ENCODE assay signal across 26 cellular contexts in the genomic region with DNA sequence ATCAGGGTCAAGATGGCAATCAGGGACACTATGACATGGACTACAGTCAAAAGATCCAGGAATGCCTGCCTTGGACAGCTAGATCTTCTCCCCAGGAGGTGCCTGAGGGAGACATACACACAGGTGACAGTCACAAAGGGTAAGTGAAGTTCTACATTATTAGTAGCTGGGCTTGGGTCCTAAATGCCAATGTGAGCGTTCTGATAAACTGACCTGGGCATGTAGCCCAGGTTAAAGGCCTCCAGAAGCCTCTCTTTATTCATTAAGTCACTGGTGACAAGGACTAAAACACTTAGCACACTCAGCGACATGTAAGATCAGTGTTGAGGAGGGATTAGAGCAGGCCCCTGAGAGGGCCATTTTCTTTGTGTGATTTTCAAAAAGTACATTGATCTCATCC. TPM values are rescaled to one million over a fixed set of nuclear protein-coding genes. Genes with fewer than 3 reads are reported as not detected.
DNase-seq lines count a peak whose midpoint lies in the region; ATAC-seq, FAIRE-seq and TF ChIP-seq lines count a peak whose summit lies in the region.
"Had no signal": no experiment of that assay in that cellular context is flagged by ENCODE, and none has a peak within 500 bp of the region (broad histone marks: within the 10 kb centered on the region; RNA-seq: fewer than 3 reads in every experiment).

No MANE protein-coding gene starts in this region.

- H3K27ac ChIP-seq in right atrium auricular region: no peak overlapping the region
- H3K27ac ChIP-seq in liver (ENCODE audit: low read depth in 1 of 2, low read length in 2 of 2): peak overlapping the region; percentile 9 to 32
- no peak overlapping the region for H3K27ac ChIP-seq in HepG2 (ENCODE audit: extremely low read length, insufficient read depth, low read length)
- H3K27ac ChIP-seq in right lobe of liver: peak overlapping the region; percentile 43 to 88 (median 51)
- H3K27ac ChIP-seq: A549; BLaER1 treated with 17β-estradiol and CSF1 and Interleukin-3, amounts not matched to agents 10 nM and 100 nM; GM23248 had no signal

- no peak for TF ChIP-seq RAD21 in liver (IDR thresholded peaks at IDR 0.05)
- no peak for TF ChIP-seq RAD21 in HepG2 (CRISPR knock-in tag; IDR thresholded peaks at IDR 0.05)

- H3K9ac ChIP-seq in liver (ENCODE audit: low read depth in 1 of 2, low read length in 2 of 2) (no peak overlapping the region), HepG2 (ENCODE audit: insufficient read depth, low read depth, low read length) (no peak overlapping the region)
- H3K9ac ChIP-seq: BLaER1 treated with 17β-estradiol and CSF1 and Interleukin-3, amounts not matched to agents 10 nM and 100 nM; GM23248 had no signal

- H3K9me3 ChIP-seq in right atrium auricular region (no peaks in the 10 kb centered on the region), liver (ENCODE audit: control insufficient read depth in 4 of 4, low read length in 3 of 4) (no peaks in the 10 kb centered on the region), HepG2 (ENCODE audit: low read length) (no peaks in the 10 kb centered on the region), right lobe of liver (no peaks in the 10 kb centered on the region)
- H3K9me3 ChIP-seq: A549, BE2C had no signal

- CTCF ChIA-PET in HepG2 (lab: Yijun Ruan, JAX; ENCODE audit: low intra/inter-chr PET ratio, low total read pairs): no interaction called here

- TF ChIP-seq POLR2A in HepG2 (IDR thresholded peaks at IDR 0.05; ENCODE audit: insufficient read depth in 1 of 2, low read depth in 2 of 2, low read length in 2 of 2) (no peak), right lobe of liver (IDR thresholded peaks at IDR 0.05) (no peak)

- no peak for TF ChIP-seq EP300 in HepG2 (IDR thresholded peaks at IDR 0.05; ENCODE audit: low read depth in 2 of 2, low read length in 2 of 2)
- no peak for TF ChIP-seq EP300 in HepG2 (CRISPR knock-in tag; IDR thresholded peaks at IDR 0.05; ENCODE audit: borderline replicate concordance)

- no peak overlapping the region for H2AFZ ChIP-seq in HepG2 (ENCODE audit: low read length)
- H2AFZ ChIP-seq: GM23248 had no signal

- TF ChIP-seq CTCF in right atrium auricular region (IDR thresholded peaks at IDR 0.05) (no peak), liver (IDR thresholded peaks at IDR 0.05; ENCODE audit: low read depth, low read length, missing input control) (no peak), HepG2 (CRISPR knock-in tag; IDR thresholded peaks at IDR 0.05) (no peak), right lobe of liver (IDR thresholded peaks at IDR 0.05) (no peak)

- H3K4me2 ChIP-seq in HepG2 (ENCODE audit: low read depth, low read length): no peak overlapping the region
- H3K4me2 ChIP-seq: A549; BLaER1 treated with 17β-estradiol and CSF1 and Interleukin-3, amounts not matched to agents 10 nM and 100 nM had no signal

- in situ Hi-C loops in HepG2 (cut with HindIII; ENCODE audit: extremely low pct_ligation_motif_present, low pct_unique_long_range_greater_than_20kb): no loop called here

- BruUV-seq in HepG2 (replicated peaks; lab: Mats Ljungman, UMichigan): no TSS peak

- H3K36me3 ChIP-seq in right atrium auricular region (peaks cover 7% of the 10 kb centered on the region), liver (ENCODE audit: control insufficient read depth in 4 of 4, insufficient read depth in 3 of 4, low read depth in 1 of 4, low read length in 3 of 4) (no peaks in the 10 kb centered on the region), HepG2 (replicated peaks in 1 of 2; ENCODE audit: control insufficient read depth in 1 of 2, insufficient read depth in 2 of 2, low read length in 2 of 2) (no peaks in the 10 kb centered on the region), right lobe of liver (no peaks in the 10 kb centered on the region)
- H3K36me3 ChIP-seq: BLaER1 treated with 17β-estradiol and CSF1 and Interleukin-3, amounts not matched to agents 10 nM and 100 nM had no signal

- ATAC-seq in Right ventricle myocardium superior (ENCODE audit: poor library complexity): peak; percentile 77
- ATAC-seq in HepG2: no peak
- ATAC-seq in right lobe of liver: peak; percentile 42 to 68 (median 56)
- no peak for ATAC-seq in HG03354 (IDR thresholded peaks at IDR 0.05; ENCODE audit: poor library complexity, severe bottlenecking, unreplicated experiment)
- ATAC-seq: A549, GM12878 had no signal

- no peaks in the 10 kb centered on the region for H4K20me1 ChIP-seq in HepG2 (ENCODE audit: insufficient read depth, low read length)
- H4K20me1 ChIP-seq: BLaER1 treated with 17β-estradiol and CSF1 and Interleukin-3, amounts not matched to agents 10 nM and 100 nM had no signal

- DNase-seq in Right ventricle myocardium superior (no peak), right atrium auricular region (ENCODE audit: low spot score) (no peak), HepG2 (ENCODE audit: low spot score) (no peak), right lobe of liver (peak in 1 of 3 donors; percentile 51)
- no peak for DNase-seq in central memory CD4-positive, alpha-beta T cell
- DNase-seq: 8988T; ACHN; AML-193; BE2C; CD4-positive, alpha-beta T cell; CD8-positive, alpha-beta memory T cell; DMS 273 treated with DMSO at 0.1 percent for 48 hours; DMS79; EL; GDM1; GM23248; H7; HCEC 1CT had no signal

- FAIRE-seq in HepG2 (lab: Jason Lieb, UNC): no peak
- FAIRE-seq: A549, D721Med, GM12878, GM19239, H1 had no signal

- H3K4me3 ChIP-seq in right atrium auricular region (no peak overlapping the region), liver (ENCODE audit: low read depth in 1 of 3, low read length in 3 of 3) (no peak overlapping the region), HepG2 (replicated peaks in 1 of 3; ENCODE audit: insufficient read depth in 1 of 3, low read depth in 2 of 3, low read length in 3 of 3) (no peak overlapping the region), right lobe of liver (no peak overlapping the region)
- H3K4me3 ChIP-seq: A549; BLaER1 treated with 17β-estradiol and CSF1 and Interleukin-3, amounts not matched to agents 10 nM and 100 nM; GM12878; GM23248 had no signal

- POLR2A ChIA-PET in HepG2 (lab: Yijun Ruan, JAX): no interaction called here

- H3K4me1 ChIP-seq in right atrium auricular region: no peaks in the 10 kb centered on the region
- H3K4me1 ChIP-seq in liver (ENCODE audit: control insufficient read depth in 4 of 4, insufficient read depth in 4 of 4, low read length in 3 of 4): peaks cover 4 to 12% (median 10%) of the 10 kb centered on the region in 4 donors
- peaks cover 18% of the 10 kb centered on the region for H3K4me1 ChIP-seq in HepG2 (ENCODE audit: insufficient read depth, low read length)
- peaks cover 0 to 21% (median 0%) of the 10 kb centered on the region in 4 donors for H3K4me1 ChIP-seq in right lobe of liver
- H3K4me1 ChIP-seq: A549; BE2C; BLaER1 treated with 17β-estradiol and CSF1 and Interleukin-3, amounts not matched to agents 10 nM and 100 nM had no signal

- H3K27me3 ChIP-seq in right atrium auricular region (no peaks in the 10 kb centered on the region), liver (ENCODE audit: control insufficient read depth in 4 of 4, insufficient read depth in 4 of 4, low read length in 3 of 4) (no peaks in the 10 kb centered on the region), HepG2 (ENCODE audit: control insufficient read depth in 1 of 2, insufficient read depth in 2 of 2, low read length in 2 of 2) (no peaks in the 10 kb centered on the region), right lobe of liver (no peaks in the 10 kb centered on the region)
- H3K27me3 ChIP-seq: BE2C; BLaER1 treated with 17β-estradiol and CSF1 and Interleukin-3, amounts not matched to agents 10 nM and 100 nM had no signal

- H3K79me2 ChIP-seq in HepG2 (ENCODE audit: insufficient read depth, low read length): no peaks in the 10 kb centered on the region

- 55% methylated on average over 2 of the region's 2 CpGs for WGBS in liver
- 93% methylated on average over 2 of the region's 2 CpGs for WGBS in HepG2 (ENCODE audit: low lambda C conversion rate)
- WGBS in right lobe of liver (ENCODE audit: insufficient coverage, low coverage, low lambda C conversion rate, missing lambda C conversion rate): 29% methylated on average over 2 of the region's 2 CpGs

- intact Hi-C loops in Right ventricle myocardium superior (cut with DNase I) (no loop called here), HepG2 (cut with micrococcal nuclease; ENCODE audit: unreplicated experiment) (no loop called here), right lobe of liver (cut with DNase I) (no loop called here)

TF ChIP-seq in liver, 16 proteins besides CTCF, POLR2A, EP300 and RAD21 (continues in another document):
- TF ChIP-seq FOXA1 (IDR thresholded peaks at IDR 0.05): no peak
- TF ChIP-seq HNF4A (conservative IDR thresholded peaks at IDR 0.05): peak; percentile 24 to 34

TF ChIP-seq in HepG2, 621 proteins besides CTCF, POLR2A, EP300 and RAD21 (continues in another document):
- TF ChIP-seq CEBPB (IDR thresholded peaks at IDR 0.05; ENCODE audit: borderline replicate concordance, low read depth, low read length): no peak
- TF ChIP-seq ZNF354B (CRISPR knock-in tag; IDR thresholded peaks at IDR 0.05): no peak
- no peak for TF ChIP-seq NR3C1 (CRISPR knock-in tag; IDR thresholded peaks at IDR 0.05)

RNA-seq across cellular contexts. Expression of a gene that starts 48.9 kb away (rescaled TPM):
- total RNA-seq in Right ventricle myocardium superior: 5.2 TPM
- 1 to 10 TPM; 5.6 to 6.9 TPM for total RNA-seq in right atrium auricular region
- total RNA-seq in liver: 100 to 1,000 TPM in 1 of 2 donors, 10 to 100 TPM in 1; 55.8 to 115 TPM
- 10 to 100 TPM; 22.9 to 31.1 TPM for polyA plus RNA-seq in liver
- 65.0 and 84.9 TPM in 2 replicates for total RNA-seq in HepG2 (2016; rRNA removed; fragmentation: Illumina TruSeq; extraction: Trizol)
- total RNA-seq in HepG2 (2016; cell fraction: cytosol; rRNA removed; fragmentation: Illumina TruSeq; extraction: Trizol; ENCODE audit: low read depth): 19.6 and 20.7 TPM in 2 replicates
- 66.9 and 80.3 TPM in 2 replicates for total RNA-seq in HepG2 (2016; cell fraction: insoluble cytoplasmic fraction; rRNA removed; fragmentation: Illumina TruSeq; extraction: Trizol)
- total RNA-seq in HepG2 (2016; cell fraction: membrane; rRNA removed; fragmentation: Illumina TruSeq; extraction: Trizol): 25.6 and 29.3 TPM in 2 replicates
- total RNA-seq in HepG2 (2016; cell fraction: nucleus; rRNA removed; fragmentation: Illumina TruSeq; extraction: Trizol): 62.8 and 71.0 TPM in 2 replicates
- 43.9 and 53.8 TPM in 2 replicates for polyA plus RNA-seq in HepG2 (2011; rRNA removed)
- 24.8 and 39.5 TPM in 2 replicates for polyA plus RNA-seq in HepG2 (2011; cell fraction: cytosol; rRNA removed)
- polyA plus RNA-seq in HepG2 (2011; cell fraction: nucleus; rRNA removed): 49.1 and 67.5 TPM in 2 replicates
- 47.0 and 66.9 TPM in 2 replicates for polyA plus RNA-seq in HepG2 (2012)
- 13.5 and 13.7 TPM in 2 replicates for polyA plus RNA-seq in HepG2 (2016; cell fraction: cytosol; fragmentation: Illumina TruSeq; extraction: Trizol; ENCODE audit: low read depth)
- polyA plus RNA-seq in HepG2 (2016; cell fraction: insoluble cytoplasmic fraction; fragmentation: Illumina TruSeq; extraction: Trizol; ENCODE audit: low read depth): 44.9 and 50.0 TPM in 2 replicates
- 13.6 and 15.4 TPM in 2 replicates for polyA plus RNA-seq in HepG2 (2016; cell fraction: membrane; fragmentation: Illumina TruSeq; extraction: Trizol; ENCODE audit: low read depth)
- polyA plus RNA-seq in HepG2 (2016; cell fraction: nucleus; fragmentation: Illumina TruSeq; extraction: Trizol; ENCODE audit: insufficient read depth, low read depth): 83.6 and 94.8 TPM in 2 replicates
- polyA minus RNA-seq in HepG2 (2011; rRNA and poly(A)+ RNA removed; ENCODE audit: low replicate concordance): 20.4 and 32.2 TPM in 2 replicates
- 10.3 and 17.5 TPM in 2 replicates for polyA minus RNA-seq in HepG2 (2011; cell fraction: cytosol; rRNA and poly(A)+ RNA removed)
- 79.4 and 125 TPM in 2 replicates for polyA minus RNA-seq in HepG2 (2011; cell fraction: nucleus; rRNA and poly(A)+ RNA removed)
- 10 to 100 TPM; 10.4 to 32.1 (median 17.6) TPM for total RNA-seq in right lobe of liver

Comparison
In these comparisons a context has a peak if more than half of its experiments do, and no peak if none do; other contexts are left out.
1. ATAC-seq: peak in Right ventricle myocardium superior (single experiment) and right lobe of liver (4 of 4); none in HepG2 (single experiment) and HG03354 (single experiment).
2. H3K27ac ChIP-seq: peak in liver (2 of 2) and right lobe of liver (3 of 3); none in right atrium auricular region (0 of 2) and HepG2 (single experiment).